In genomic region chr1:174152424-174152823, GRCh38 we compare ENCODE assay signal across 16 cellular contexts.
"Had no signal": no experiment of that assay in that cellular context is flagged by ENCODE, and none has a peak within 500 bp of the region (broad histone marks: within the 10 kb centered on the region; RNA-seq: fewer than 3 reads in every experiment).

No MANE protein-coding gene starts in this region.

- H3K4me3 Mint-ChIP-seq: activated naive CD8-positive, alpha-beta T cell; activated T-cell treated with anti-CD3 and anti-CD28 coated beads, Interleukin-2, amount 50 U/mL, for 4 hours had no signal

- DNase-seq: activated gamma-delta T cell treated with Interleukin-2 at 50 U/mL for 16 hours; activated T-cell treated with anti-CD3 and anti-CD28 coated beads, Interleukin-2, amount 50 U/mL, for 4 hours; amniotic stem cell; central memory CD4-positive, alpha-beta T cell; effector CD8-positive, alpha-beta T cell; foreskin keratinocyte; mesenchymal stem cell; naive thymus-derived CD8-positive, alpha-beta T cell; posterior cingulate gyrus; retina; stimulated activated CD4-positive, alpha-beta T cell treated with anti-CD3 and anti-CD28 coated beads, Interleukin-12 subunit alpha, Interleukin-12 subunit beta, amount 100 ng/mL, for 4 hours; stimulated activated CD4-positive, alpha-beta T cell treated with anti-CD3 and anti-CD28 coated beads, Interleukin-2, amount 100 ng/mL, for 24 hours; stomach; SW 1271 had no signal

- ATAC-seq: activated T-cell treated with anti-CD3 and anti-CD28 coated beads, Interleukin-2, amount 50 U/mL, for 4 hours; foreskin keratinocyte had no signal

- H3K4me3 ChIP-seq: stomach, thoracic aorta had no signal

- H3K27me3 Mint-ChIP-seq: activated naive CD8-positive, alpha-beta T cell had no signal

- H3K9me3 ChIP-seq: stomach, thoracic aorta had no signal

- H3K4me1 ChIP-seq: stomach had no signal

- H3K27me3 ChIP-seq: foreskin keratinocyte, stomach had no signal

- H3K27ac ChIP-seq: foreskin keratinocyte, stomach, thoracic aorta had no signal

- H3K36me3 ChIP-seq: stomach, thoracic aorta had no signal

- H3K27ac Mint-ChIP-seq: activated naive CD8-positive, alpha-beta T cell had no signal
